Comparison of ENCODE assay signal across 8 cellular contexts in the genomic region with DNA sequence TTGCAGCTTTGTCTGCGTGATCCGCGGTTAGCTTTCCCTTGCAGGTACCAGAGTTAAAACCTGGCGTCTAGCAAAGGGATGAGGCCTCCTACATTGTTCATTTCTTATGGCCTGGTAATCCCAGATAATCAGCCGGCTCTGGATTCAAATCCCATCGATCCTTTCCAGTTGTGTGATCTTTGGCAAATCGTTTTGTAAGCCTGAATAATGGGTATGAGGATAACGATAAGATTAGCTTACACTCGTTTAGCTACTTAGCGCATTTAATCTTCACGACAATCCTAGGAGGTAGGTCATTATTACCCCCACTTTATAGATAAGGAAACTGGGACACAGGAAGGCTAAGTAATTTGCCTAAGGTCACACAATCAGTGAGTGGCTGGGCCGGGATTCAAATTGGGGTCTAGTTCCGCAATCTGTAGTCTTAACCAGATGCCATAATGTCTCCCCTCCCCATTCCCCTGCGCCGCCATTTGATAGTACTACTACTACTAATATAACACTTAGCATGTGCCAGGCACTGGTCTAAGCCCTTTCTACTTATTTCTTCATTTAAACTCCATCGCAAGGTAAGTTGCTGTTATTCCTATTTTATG. TPM values are rescaled to one million over a fixed set of nuclear protein-coding genes. Genes with fewer than 3 reads are reported as not detected.
DNase-seq lines count a peak whose midpoint lies in the region; ATAC-seq and TF ChIP-seq lines count a peak whose summit lies in the region.

No MANE protein-coding gene starts in this region.

- no peak for TF ChIP-seq CTCF in RWPE2 (IDR thresholded peaks at IDR 0.05; ENCODE audit: poor library complexity, severe bottlenecking)
- no peak for TF ChIP-seq CTCF in fibroblast of mammary gland (conservative IDR thresholded peaks at IDR 0.05; ENCODE audit: control insufficient read depth, insufficient read depth, low read depth, low read length)
- no peak for TF ChIP-seq CTCF in spleen (IDR thresholded peaks at IDR 0.05 in 8 of 11, conservative IDR thresholded peaks at IDR 0.05 in 3 of 11)

- H3K9me3 Mint-ChIP-seq in T-helper 2 cell treated with Interferon-gamma antibody and Interleukin-4, amounts not matched to agents 5 μg/mL and 100 μg/mL, for 36 hours: no peaks in the 10 kb centered on the region

- peaks cover 9% of the 10 kb centered on the region for H3K4me1 ChIP-seq in RWPE2 (ENCODE audit: insufficient read depth, poor library complexity, severe bottlenecking)
- H3K4me1 ChIP-seq in spleen: peaks cover 22 to 61% (median 48%) of the 10 kb centered on the region in 6 donors

- H3K36me3 Mint-ChIP-seq in T-helper 2 cell treated with Interferon-gamma antibody and Interleukin-4, amounts not matched to agents 5 μg/mL and 100 μg/mL, for 36 hours (ENCODE audit: low read depth): peaks cover 18% of the 10 kb centered on the region

- intact Hi-C loops in spleen (cut with DNase I; ENCODE audit: low total_unique reads): loop anchor here (5.0 to 10.0 kb wide), 2 partner anchors 190 to 333 kb away; no protein-coding TSS in a partner anchor

- H3K4me3 Mint-ChIP-seq in T-helper 2 cell treated with Interferon-gamma antibody and Interleukin-4, amounts not matched to agents 5 μg/mL and 100 μg/mL, for 36 hours: peak overlapping the region; percentile 96

- no peaks in the 10 kb centered on the region for H3K27me3 Mint-ChIP-seq in T-helper 2 cell treated with Interferon-gamma antibody and Interleukin-4, amounts not matched to agents 5 μg/mL and 100 μg/mL, for 36 hours (ENCODE audit: low read depth)

- H3K9me3 ChIP-seq in RWPE2 (ENCODE audit: severe bottlenecking) (no peaks in the 10 kb centered on the region), spleen (no peaks in the 10 kb centered on the region)

- H3K27ac Mint-ChIP-seq in T-helper 2 cell treated with Interferon-gamma antibody and Interleukin-4, amounts not matched to agents 5 μg/mL and 100 μg/mL, for 36 hours: peak overlapping the region; percentile 94

- peak overlapping the region; percentile 53 for H3K4me3 ChIP-seq in RWPE2 (ENCODE audit: severe bottlenecking)
- H3K4me3 ChIP-seq in fibroblast of mammary gland (ENCODE audit: control insufficient read depth, low read depth, low read length): peak overlapping the region; percentile 57
- H3K4me3 ChIP-seq in spleen: peak overlapping the region in 6 of 8 donors; percentile 33 to 94 (median 50)

- no peak for DNase-seq in T-helper 2 cell treated with Interferon-gamma antibody and Interleukin-4, amounts not matched to agents 5 μg/mL and 100 μg/mL, for 36 hours (ENCODE audit: low spot score)
- DNase-seq in T-helper 2 cell (no peak), RWPE2 (ENCODE audit: low spot score) (no peak), fibroblast of mammary gland (ENCODE audit: low read depth) (no peak), spleen (peak; percentile 74), NCI-H1105 (lab: John Stamatoyannopoulos, UW) (no peak)

- H3K36me3 ChIP-seq in RWPE2 (ENCODE audit: low read depth) (peaks cover 23% of the 10 kb centered on the region), spleen (peaks cover 0 to 10% (median 0%) of the 10 kb centered on the region in 6 donors)

- no peak for ATAC-seq in RWPE2 (ENCODE audit: low read depth)
- ATAC-seq in esophagus mucosa: no peak
- ATAC-seq in GM18498 (IDR thresholded peaks at IDR 0.05; ENCODE audit: unreplicated experiment): no peak

- peaks cover 34% of the 10 kb centered on the region for H3K4me1 Mint-ChIP-seq in T-helper 2 cell treated with Interferon-gamma antibody and Interleukin-4, amounts not matched to agents 5 μg/mL and 100 μg/mL, for 36 hours (ENCODE audit: low read depth)

- H3K27me3 ChIP-seq in RWPE2 (ENCODE audit: insufficient read depth, poor library complexity, severe bottlenecking) (no peaks in the 10 kb centered on the region), spleen (replicated peaks in 1 of 7) (peaks cover 0 to 13% (median 0%) of the 10 kb centered on the region in 7 donors)

- TF ChIP-seq POLR2A in spleen (IDR thresholded peaks at IDR 0.05): no peak

- WGBS in spleen, 5 donors: 48 to 63% (median 54%) methylated on average over 16 of the region's 16 CpGs

- H3K27ac ChIP-seq in RWPE2 (ENCODE audit: poor library complexity, severe bottlenecking) (peak overlapping the region; percentile 58), spleen (peak overlapping the region in 6 of 8 donors; percentile 67 to 97 (median 85))

RNA-seq across cellular contexts. Expression of gene UBA1, which starts 1.7 kb away (rescaled TPM):
- 100 to 1,000 TPM; 172 to 207 (median 194) TPM for total RNA-seq in spleen
- polyA plus RNA-seq in spleen: 10 to 100 TPM; 57.7 to 92.8 (median 88.9) TPM
- 190 TPM for total RNA-seq in esophagus mucosa

RNA-seq across cellular contexts. Expression of gene CDK16, which starts 26.6 kb away (rescaled TPM):
- total RNA-seq in spleen (10 to 100 TPM; 51.7 to 75.3 (median 60.0) TPM), esophagus mucosa (80.7 TPM)
- polyA plus RNA-seq in spleen: 10 to 100 TPM; 18.4 to 37.9 (median 28.8) TPM

RNA-seq across cellular contexts. Expression of gene USP11, which starts 40.9 kb away (rescaled TPM):
- total RNA-seq in spleen (10 to 100 TPM; 46.2 to 91.5 (median 70.9) TPM), esophagus mucosa (13.2 TPM)
- 10 to 100 TPM; 19.9 to 35.2 (median 31.5) TPM for polyA plus RNA-seq in spleen

RNA-seq across cellular contexts. Expression of gene RBM10, which starts 46.9 kb away (rescaled TPM):
- total RNA-seq in spleen (10 to 100 TPM; 24.5 to 38.4 (median 30.9) TPM), esophagus mucosa (23.6 TPM)
- 10 to 100 TPM; 21.6 to 34.7 (median 27.7) TPM for polyA plus RNA-seq in spleen

RNA-seq across cellular contexts. Expression of gene NDUFB11, which starts 47.4 kb away (rescaled TPM):
- 10 to 100 TPM; 42.7 to 68.1 (median 51.8) TPM for total RNA-seq in spleen
- polyA plus RNA-seq in spleen: 10 to 100 TPM; 52.6 to 88.7 (median 77.5) TPM
- total RNA-seq in esophagus mucosa: 67.4 TPM
